In the genomic region with DNA sequence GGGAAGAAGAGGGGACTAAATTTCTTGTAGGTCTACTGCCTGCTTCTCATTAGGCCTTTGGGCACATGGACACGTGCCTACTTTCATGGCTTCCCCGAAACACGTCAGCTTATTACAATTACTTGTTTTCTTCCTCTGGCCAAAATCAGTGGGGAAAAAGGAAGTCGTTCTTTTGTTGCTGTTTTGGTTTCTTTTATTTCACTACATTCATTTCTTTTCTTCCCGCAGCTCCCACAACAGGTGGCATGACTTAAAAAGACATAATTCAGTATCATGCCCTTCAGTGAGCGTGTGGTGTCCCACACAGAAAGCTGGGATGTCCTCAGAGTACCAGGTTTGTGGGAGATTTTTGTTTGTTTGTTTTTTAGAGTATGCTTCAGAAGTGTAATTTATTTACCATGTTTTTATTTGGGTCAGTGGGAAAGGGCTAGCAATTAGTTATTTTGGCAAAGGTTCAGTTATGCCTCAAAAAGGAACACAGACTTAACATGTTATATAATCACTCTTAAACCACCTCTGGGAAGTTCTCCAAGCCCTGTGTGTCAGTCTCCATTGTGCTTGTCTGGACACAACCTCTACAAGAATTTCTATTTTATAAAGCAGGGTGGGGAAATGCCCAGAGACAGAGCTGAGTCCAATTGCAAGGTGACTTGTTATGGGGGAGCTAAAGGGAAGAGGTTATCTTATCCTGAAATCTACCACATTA, we compare ENCODE assay signal across 10 cellular contexts. TPM values are rescaled to one million over a fixed set of nuclear protein-coding genes. Genes with fewer than 3 reads are reported as not detected.
DNase-seq lines count a peak whose midpoint lies in the region; FAIRE-seq and TF ChIP-seq lines count a peak whose summit lies in the region.
"Had no signal": no experiment of that assay in that cellular context is flagged by ENCODE, and none has a peak within 500 bp of the region (broad histone marks: within the 10 kb centered on the region; RNA-seq: fewer than 3 reads in every experiment).

No MANE protein-coding gene starts in this region.

- H2BK12ac ChIP-seq in H1 (ENCODE audit: low read depth, low read length) (no peak overlapping the region), mesenchymal stem cell (ENCODE audit: low read length in 2 of 2) (no peak overlapping the region)

- no peak overlapping the region for H2AFZ ChIP-seq in H1 (ENCODE audit: low read length)
- H2AFZ ChIP-seq in mesenchymal stem cell (ENCODE audit: low read depth, low read length): no peak overlapping the region

- no peak for TF ChIP-seq CTCF in H1 (IDR thresholded peaks at IDR 0.05; ENCODE audit: control extremely low read depth in 1 of 3, insufficient read depth in 1 of 3, low read depth in 1 of 3, low read length in 3 of 3)

- H3K4ac ChIP-seq in H1 (replicated peaks; ENCODE audit: insufficient read length, low read depth, low read length) (no peak overlapping the region), mesenchymal stem cell (ENCODE audit: low read depth in 1 of 2, low read length in 2 of 2) (no peak overlapping the region)

- intact Hi-C loops in posterior cingulate gyrus (cut with DNase I): no loop called here

- POLR2A ChIA-PET in H1 (lab: Charles Lee; ENCODE audit: partially characterized antibody): no interaction called here

- CTCF ChIA-PET in H1 (lab: Charles Lee; ENCODE audit: partially characterized antibody): interaction anchor here (0.6 to 5.3 kb wide), 7 partner anchors 8 to 400 kb away, joined by 3 to 48 read pairs (median 3); no protein-coding TSS in a partner anchor

- H3K27me3 ChIP-seq in H1 (replicated peaks in 1 of 4; ENCODE audit: control insufficient read depth in 3 of 4, extremely low read depth in 1 of 4, insufficient read depth in 3 of 4, low read length in 3 of 4) (no peaks in the 10 kb centered on the region), mesenchymal stem cell (ENCODE audit: control insufficient read depth in 1 of 2, insufficient read depth in 1 of 2, low read length in 2 of 2) (no peaks in the 10 kb centered on the region)

- FAIRE-seq in H1 (lab: Jason Lieb, UNC): no peak

- H2BK120ac ChIP-seq in H1 (replicated peaks; ENCODE audit: low read depth, low read length) (no peak overlapping the region), mesenchymal stem cell (ENCODE audit: low read depth, low read length) (no peak overlapping the region)

- H3K4me3 ChIP-seq in H1 (ENCODE audit: extremely low read depth in 1 of 4, insufficient read depth in 2 of 4, low read depth in 3 of 4, low read length in 4 of 4) (no peak overlapping the region), mesenchymal stem cell (ENCODE audit: insufficient read depth in 1 of 2, low read depth in 1 of 2, low read length in 2 of 2) (peak overlapping the region in 1 of 2 experiments; percentile 10)

- H3K18ac ChIP-seq in H1 (ENCODE audit: extremely low read depth, low read length) (no peak overlapping the region), mesenchymal stem cell (ENCODE audit: low read depth in 1 of 2, low read length in 2 of 2) (no peak overlapping the region)

- no peaks in the 10 kb centered on the region for H4K20me1 ChIP-seq in H1 (replicated peaks in 1 of 2; ENCODE audit: control insufficient read depth in 1 of 2, insufficient read depth in 2 of 2, low read length in 2 of 2)

- H3K23me2 ChIP-seq in H1 (ENCODE audit: low read depth, low read length): no peaks in the 10 kb centered on the region

- H2AK5ac ChIP-seq in H1 (ENCODE audit: low read depth, low read length) (0 out of 2 replicates have a peak overlapping the region, but pooled peaks have one; percentile 56), mesenchymal stem cell (ENCODE audit: low read length, severe bottlenecking) (no peak overlapping the region)

- H3K9ac ChIP-seq in H1 (replicated peaks in 1 of 4; ENCODE audit: extremely low read depth in 1 of 4, low read depth in 3 of 4, low read length in 3 of 4): no peak overlapping the region
- H3K9ac ChIP-seq in mesenchymal stem cell (ENCODE audit: low read length): peak overlapping the region; percentile 37

- no peak for TF ChIP-seq EP300 in H1 (IDR thresholded peaks at IDR 0.05; ENCODE audit: borderline replicate concordance in 1 of 2, low read depth in 2 of 2, low read length in 2 of 2)

- H4K5ac ChIP-seq in H1 (ENCODE audit: insufficient read length, low read depth, low read length): no peak overlapping the region

- H3K27ac ChIP-seq in KOPT-K1 (ENCODE audit: low read depth, low read length, poor library complexity, severe bottlenecking) (peak overlapping the region; percentile 34), H1 (ENCODE audit: low read depth, low read length) (no peak overlapping the region), mesenchymal stem cell (ENCODE audit: low read length, poor library complexity, severe bottlenecking) (peak overlapping the region; percentile 83)

- no peak overlapping the region for H4K8ac ChIP-seq in H1 (ENCODE audit: extremely low read depth, insufficient read depth, low read length)
- H4K8ac ChIP-seq in mesenchymal stem cell (ENCODE audit: low read length): no peak overlapping the region

- no peak overlapping the region for H2BK20ac ChIP-seq in H1 (ENCODE audit: low read length)

- H3K14ac ChIP-seq in H1 (ENCODE audit: insufficient read length) (no peak overlapping the region), mesenchymal stem cell (ENCODE audit: low read length in 2 of 2) (no peak overlapping the region)

- peak; percentile 54 for DNase-seq in AG08395 (ENCODE audit: low spot score)
- DNase-seq in H1 (ENCODE audit: low read depth in 1 of 2, low spot score in 2 of 2): no peak
- no peak for DNase-seq in mesenchymal stem cell
- no peak for DNase-seq in COLO668 (lab: John Stamatoyannopoulos, UW; ENCODE audit: unreplicated experiment)
- no peak for DNase-seq in posterior cingulate gyrus
- DNase-seq in middle frontal gyrus (ENCODE audit: extremely low spot score, low spot score): no peak
- DNase-seq in activated naive CD4-positive, alpha-beta T cell treated with Interleukin-2 at 50 U/mL for 16 hours: no peak
- DNase-seq: naive thymus-derived CD4-positive, alpha-beta T cell; NCI-H524 treated with DMSO at 0.1 percent for 48 hours had no signal

- peaks cover 0 to 2% (median 0%) of the 10 kb centered on the region in 4 experiments; a peak in 2 of 7 replicates for H3K4me1 ChIP-seq in H1 (replicated peaks in 1 of 4; ENCODE audit: control insufficient read depth in 3 of 4, insufficient read depth in 4 of 4, low read length in 3 of 4)
- H3K4me1 ChIP-seq in mesenchymal stem cell (ENCODE audit: control insufficient read depth, insufficient read depth, low read depth, low read length): peaks cover 3% of the 10 kb centered on the region

- H3K9me3 ChIP-seq in KOPT-K1 (ENCODE audit: insufficient read depth, low read length, poor library complexity, severe bottlenecking) (no peaks in the 10 kb centered on the region), H1 (ENCODE audit: insufficient read depth in 2 of 2, low read depth in 1 of 2, low read length in 1 of 2) (no peaks in the 10 kb centered on the region), mesenchymal stem cell (ENCODE audit: control insufficient read depth, low read length) (no peaks in the 10 kb centered on the region)

- no peaks in the 10 kb centered on the region for H3K79me2 ChIP-seq in H1 (ENCODE audit: control insufficient read depth in 1 of 2, insufficient read depth in 2 of 2, low read length in 2 of 2)

- H4K91ac ChIP-seq in H1 (replicated peaks; ENCODE audit: insufficient read length, low read length): no peak overlapping the region
- H4K91ac ChIP-seq in mesenchymal stem cell (ENCODE audit: low read length): no peak overlapping the region

- no peak for TF ChIP-seq POLR2A in H1 (IDR thresholded peaks at IDR 0.05; ENCODE audit: control extremely low read depth in 1 of 2, low read depth in 2 of 2, low read length in 2 of 2)

- H3K36me3 ChIP-seq in KOPT-K1 (ENCODE audit: insufficient read depth, low read length) (no peaks in the 10 kb centered on the region), H1 (ENCODE audit: control insufficient read depth in 2 of 4, insufficient read depth in 4 of 4, low read length in 3 of 4) (no peaks in the 10 kb centered on the region), mesenchymal stem cell (ENCODE audit: control insufficient read depth in 1 of 2, insufficient read depth in 2 of 2, low read depth in 1 of 2, low read length in 2 of 2) (no peaks in the 10 kb centered on the region)

- H3K4me2 ChIP-seq in H1 (ENCODE audit: insufficient read depth in 1 of 2, low read depth in 2 of 2, low read length in 2 of 2) (no peak overlapping the region), mesenchymal stem cell (ENCODE audit: low read length, poor library complexity, severe bottlenecking) (peak overlapping the region; percentile 55)

- 81% methylated on average over 3 of the region's 6 CpGs; no CpG with 5 or more reads in 1 of the 2 experiments for WGBS in H1 (ENCODE audit: extremely low coverage in 1 of 2, insufficient coverage in 1 of 2, insufficient read length in 1 of 2, insufficient replicate concordance in 2 of 2, low coverage in 1 of 2, low lambda C conversion rate in 2 of 2, missing lambda C conversion rate in 1 of 2), 2 experiments
- WGBS in mesenchymal stem cell: 86% methylated on average over 4 of the region's 6 CpGs

- H2BK15ac ChIP-seq in H1 (ENCODE audit: low read length): no peak overlapping the region
- no peak overlapping the region for H2BK15ac ChIP-seq in mesenchymal stem cell (ENCODE audit: low read depth, poor library complexity, severe bottlenecking)

- no peak for TF ChIP-seq RAD21 in H1 (IDR thresholded peaks at IDR 0.05 in 1 of 2, conservative IDR thresholded peaks at IDR 0.05 in 1 of 2; ENCODE audit: low read depth in 2 of 2, low read length in 2 of 2)

- H3K23ac ChIP-seq in H1 (ENCODE audit: insufficient read length) (no peak overlapping the region), mesenchymal stem cell (ENCODE audit: low read length in 2 of 2) (no peak overlapping the region)

- H2BK5ac ChIP-seq in H1 (ENCODE audit: low read depth, low read length) (no peak overlapping the region), mesenchymal stem cell (ENCODE audit: low read depth, low read length, poor library complexity, severe bottlenecking) (peak overlapping the region; percentile 84)

- no peaks in the 10 kb centered on the region for H3K79me1 ChIP-seq in H1 (ENCODE audit: low read depth, low read length)
- H3K79me1 ChIP-seq in mesenchymal stem cell (replicated peaks; ENCODE audit: low read length, poor library complexity, severe bottlenecking): no peaks in the 10 kb centered on the region

- H3K56ac ChIP-seq in H1 (replicated peaks; ENCODE audit: insufficient read length, low read depth, low read length): no peak overlapping the region

RNA-seq across cellular contexts. Expression of a gene that starts 44.2 kb away (rescaled TPM):
- 54.7 and 56.2 TPM in 2 replicates for total RNA-seq in H1 (2021; fragmentation: NEBNext Ultra II Directional; extraction: Animal tissue kit (Norgen Biotek cat#: 25700))
- 11.7 and 13.2 TPM in 2 replicates for polyA plus RNA-seq in H1 (2011; rRNA removed)
- 13.3 TPM for polyA plus RNA-seq in H1 (2011; cell fraction: cytosol; rRNA removed)
- 16.4 TPM for polyA plus RNA-seq in H1 (2011; cell fraction: nucleus; rRNA removed)
- polyA plus RNA-seq in H1 (2012, experiment 1 of 2): 19.6 to 24.8 TPM (median 21.7 TPM) in 4 replicates
- 17.7 TPM for polyA plus RNA-seq in H1 (2012, experiment 2 of 2)
- 33.5 TPM for polyA plus RNA-seq in H1 (2013, experiment 1 of 2)
- 33.8 TPM for polyA plus RNA-seq in H1 (2013, experiment 2 of 2)
- 15.2 and 17.4 TPM in 2 replicates for polyA minus RNA-seq in H1 (2011; rRNA and poly(A)+ RNA removed)
- 18.7 TPM for polyA minus RNA-seq in H1 (2011; cell fraction: cytosol; rRNA and poly(A)+ RNA removed)
- polyA minus RNA-seq in H1 (2011; cell fraction: nucleus; rRNA and poly(A)+ RNA removed): 32.7 TPM
- 106 TPM for polyA plus RNA-seq in mesenchymal stem cell (2013, experiment 1 of 2)
- 105 TPM for polyA plus RNA-seq in mesenchymal stem cell (2013, experiment 2 of 2)
